Comparison of ENCODE assay signal across 10 cellular contexts in genomic region chr3:179027326-179027900, GRCh38. TPM values are rescaled to one million over a fixed set of nuclear protein-coding genes. Genes with fewer than 3 reads are reported as not detected.
DNase-seq lines count a peak whose midpoint lies in the region; ATAC-seq and TF ChIP-seq lines count a peak whose summit lies in the region.
"Had no signal": no experiment of that assay in that cellular context is flagged by ENCODE, and none has a peak within 500 bp of the region (broad histone marks: within the 10 kb centered on the region; RNA-seq: fewer than 3 reads in every experiment).

No MANE protein-coding gene starts in this region.

- H3K4me3 ChIP-seq in choroid plexus epithelial cell (ENCODE audit: low read depth, low read length) = no peak overlapping the region
- no peak overlapping the region for H3K4me3 ChIP-seq in trophoblast cell (ENCODE audit: low read depth, low read length)

- no peak overlapping the region for H2BK12ac ChIP-seq in trophoblast cell (ENCODE audit: low read length)

- POLR2A ChIA-PET in activated CD4-positive, alpha-beta T cell treated with anti-CD3 and anti-CD28 coated beads, Interleukin-2, amount 10 ng/mL, durations not matched to agents 7 days and 5 days (lab: Charles Lee) = no interaction called here

- peak; percentile 30 for DNase-seq in activated CD4-positive, alpha-beta T cell treated with anti-CD3 and anti-CD28 coated beads, Interleukin-2, amount 10 ng/mL, durations not matched to agents 7 days and 5 days
- no peak for DNase-seq in activated CD4-positive, alpha-beta T cell treated with anti-CD3 and anti-CD28 coated beads, Interleukin-2, amount 50 U/mL, for 1 hour
- DNase-seq in T-helper 2 cell treated with Interferon-gamma antibody and Interleukin-4, amounts not matched to agents 5 μg/mL and 100 μg/mL, for 36 hours (ENCODE audit: low spot score) = no peak
- DNase-seq in choroid plexus epithelial cell (ENCODE audit: low read depth) (peak; percentile 85), trophoblast cell (no peak), NCI-H2196 (lab: John Stamatoyannopoulos, UW; ENCODE audit: unreplicated experiment) (no peak), putamen (ENCODE audit: low spot score) (no peak)
- DNase-seq: effector CD4-positive, alpha-beta T cell; NCI-H226 had no signal

- peaks cover 2% of the 10 kb centered on the region for H3K9me3 ChIP-seq in trophoblast cell (ENCODE audit: insufficient read depth, low read depth, low read length)

- no peaks in the 10 kb centered on the region for H3K79me1 ChIP-seq in trophoblast cell (ENCODE audit: low read length)

- H3K27me3 Mint-ChIP-seq in activated CD4-positive, alpha-beta T cell treated with anti-CD3 and anti-CD28 coated beads, Interleukin-2, amount 10 ng/mL, durations not matched to agents 7 days and 5 days = no peaks in the 10 kb centered on the region
- H3K27me3 Mint-ChIP-seq in T-helper 2 cell treated with Interferon-gamma antibody and Interleukin-4, amounts not matched to agents 5 μg/mL and 100 μg/mL, for 36 hours (ENCODE audit: low read depth) = no peaks in the 10 kb centered on the region

- peaks cover 25% of the 10 kb centered on the region for H3K36me3 Mint-ChIP-seq in activated CD4-positive, alpha-beta T cell treated with anti-CD3 and anti-CD28 coated beads, Interleukin-2, amount 10 ng/mL, durations not matched to agents 7 days and 5 days (ENCODE audit: low read depth)
- H3K36me3 Mint-ChIP-seq in T-helper 2 cell treated with Interferon-gamma antibody and Interleukin-4, amounts not matched to agents 5 μg/mL and 100 μg/mL, for 36 hours (ENCODE audit: low read depth) = peaks cover 17% of the 10 kb centered on the region

- H3K36me3 ChIP-seq in trophoblast cell (ENCODE audit: control insufficient read depth in 1 of 2, insufficient read depth in 2 of 2, low read length in 2 of 2) = peaks cover 2 to 4% of the 10 kb centered on the region in 2 experiments

- no CpG with 5 or more reads among the region's 7 CpGs for WGBS in trophoblast cell (ENCODE audit: extremely low coverage, insufficient coverage, insufficient read length)

- CTCF ChIA-PET in activated CD4-positive, alpha-beta T cell treated with anti-CD3 and anti-CD28 coated beads, Interleukin-2, amount 10 ng/mL, durations not matched to agents 7 days and 5 days (lab: Charles Lee) = interaction anchor here (0.7 kb wide), 1 partner anchor 11 kb away, joined by 3 read pairs; no protein-coding TSS in a partner anchor

- no peak for ATAC-seq in GM19023 (IDR thresholded peaks at IDR 0.05; ENCODE audit: unreplicated experiment)

- H4K8ac ChIP-seq in trophoblast cell (ENCODE audit: low read depth, low read length) = no peak overlapping the region

- H2BK120ac ChIP-seq in trophoblast cell (ENCODE audit: insufficient read depth, low read length, poor library complexity) = peak overlapping the region; percentile 17

- H4K91ac ChIP-seq in trophoblast cell (ENCODE audit: low read depth, low read length) = peak overlapping the region; percentile 4

- no peak overlapping the region for H3K27ac ChIP-seq in trophoblast cell (ENCODE audit: low read depth, low read length)

- H3K4me1 Mint-ChIP-seq in activated CD4-positive, alpha-beta T cell treated with anti-CD3 and anti-CD28 coated beads, Interleukin-2, amount 10 ng/mL, durations not matched to agents 7 days and 5 days = peaks cover 22% of the 10 kb centered on the region
- H3K4me1 Mint-ChIP-seq in T-helper 2 cell treated with Interferon-gamma antibody and Interleukin-4, amounts not matched to agents 5 μg/mL and 100 μg/mL, for 36 hours (ENCODE audit: low read depth) = peaks cover 12% of the 10 kb centered on the region

- H3K27me3 ChIP-seq in trophoblast cell (ENCODE audit: insufficient read depth, low read length) = no peaks in the 10 kb centered on the region

- no peak overlapping the region for H2AFZ ChIP-seq in trophoblast cell (ENCODE audit: insufficient read depth, low read length, poor library complexity)

- no peak overlapping the region for H2AK5ac ChIP-seq in trophoblast cell (ENCODE audit: low read length)

- H3K4me1 ChIP-seq in trophoblast cell (ENCODE audit: control insufficient read depth in 1 of 2, insufficient read depth in 2 of 2, low read length in 2 of 2) = no peaks in the 10 kb centered on the region

- no peak overlapping the region for H4K12ac ChIP-seq in trophoblast cell (ENCODE audit: low read depth, low read length)

- H3K4me3 Mint-ChIP-seq in activated CD4-positive, alpha-beta T cell treated with anti-CD3 and anti-CD28 coated beads, Interleukin-2, amount 10 ng/mL, durations not matched to agents 7 days and 5 days = no peak overlapping the region
- H3K4me3 Mint-ChIP-seq in T-helper 2 cell treated with Interferon-gamma antibody and Interleukin-4, amounts not matched to agents 5 μg/mL and 100 μg/mL, for 36 hours = no peak overlapping the region

- H3K4me2 ChIP-seq in trophoblast cell (ENCODE audit: low read length) = no peak overlapping the region

- no peak overlapping the region for H2BK5ac ChIP-seq in trophoblast cell (ENCODE audit: low read depth, low read length, poor library complexity)

- H3K9me3 Mint-ChIP-seq in activated CD4-positive, alpha-beta T cell treated with anti-CD3 and anti-CD28 coated beads, Interleukin-2, amount 10 ng/mL, durations not matched to agents 7 days and 5 days = no peaks in the 10 kb centered on the region
- no peaks in the 10 kb centered on the region for H3K9me3 Mint-ChIP-seq in T-helper 2 cell treated with Interferon-gamma antibody and Interleukin-4, amounts not matched to agents 5 μg/mL and 100 μg/mL, for 36 hours

- peak; percentile 46 for TF ChIP-seq CTCF in choroid plexus epithelial cell (conservative IDR thresholded peaks at IDR 0.05; ENCODE audit: low read depth, low read length)

- no peak overlapping the region for H3K14ac ChIP-seq in trophoblast cell (ENCODE audit: low read length)

- no peaks in the 10 kb centered on the region for H3K79me2 ChIP-seq in trophoblast cell (ENCODE audit: control insufficient read depth, insufficient read depth, low read length, poor library complexity)

- H3K18ac ChIP-seq in trophoblast cell (ENCODE audit: low read length) = no peak overlapping the region

- no peak overlapping the region for H3K23ac ChIP-seq in trophoblast cell (ENCODE audit: low read length)

- peak overlapping the region; percentile 72 for H3K27ac Mint-ChIP-seq in activated CD4-positive, alpha-beta T cell treated with anti-CD3 and anti-CD28 coated beads, Interleukin-2, amount 10 ng/mL, durations not matched to agents 7 days and 5 days
- peak overlapping the region; percentile 67 for H3K27ac Mint-ChIP-seq in T-helper 2 cell treated with Interferon-gamma antibody and Interleukin-4, amounts not matched to agents 5 μg/mL and 100 μg/mL, for 36 hours

- no peak overlapping the region for H3K4ac ChIP-seq in trophoblast cell (ENCODE audit: low read depth, low read length)

- no peak overlapping the region for H3K9ac ChIP-seq in trophoblast cell (ENCODE audit: low read length)

RNA-seq across cellular contexts. Expression of gene ZMAT3, which starts 44.2 kb away (rescaled TPM):
- 10 to 100 TPM; 23.0 to 23.6 TPM for total RNA-seq in activated CD4-positive, alpha-beta T cell treated with anti-CD3 and anti-CD28 coated beads, Interleukin-2, amount 10 ng/mL, durations not matched to agents 7 days and 5 days
- polyA plus RNA-seq in trophoblast cell (2013) = 17.2 and 17.8 TPM in 2 replicates

Comparison
In these comparisons a context has a peak if more than half of its experiments do, and no peak if none do; other contexts are left out.
1. DNase-seq: peak in activated CD4-positive, alpha-beta T cell treated with anti-CD3 and anti-CD28 coated beads, Interleukin-2, amount 10 ng/mL, durations not matched to agents 7 days and 5 days (single experiment) and choroid plexus epithelial cell (single experiment); none in activated CD4-positive, alpha-beta T cell treated with anti-CD3 and anti-CD28 coated beads, Interleukin-2, amount 50 U/mL, for 1 hour (single experiment), T-helper 2 cell treated with Interferon-gamma antibody and Interleukin-4, amounts not matched to agents 5 μg/mL and 100 μg/mL, for 36 hours (single experiment), trophoblast cell (0 of 2), NCI-H2196 (single experiment) and putamen (single experiment).